In genomic region chr13:20116213-20116612, GRCh38 we compare ENCODE assay signal across 16 cellular contexts. TPM values are rescaled to one million over a fixed set of nuclear protein-coding genes. Genes with fewer than 3 reads are reported as not detected.
"Had no signal": no experiment of that assay in that cellular context is flagged by ENCODE, and none has a peak within 500 bp of the region (broad histone marks: within the 10 kb centered on the region; RNA-seq: fewer than 3 reads in every experiment).

No MANE protein-coding gene starts in this region.

- DNase-seq: activated CD4-positive, alpha-beta T cell treated with anti-CD3 and anti-CD28 coated beads, Interleukin-2, amount 10 ng/mL, durations not matched to agents 24 days and 14 days; activated CD8-positive, alpha-beta memory T cell treated with anti-CD3 and anti-CD28 coated beads for 24 hours; activated naive CD4-positive, alpha-beta T cell treated with anti-CD3 and anti-CD28 coated beads, Interleukin-2, amount 10 ng/mL, durations not matched to agents 7 days and 5 days; adrenal gland; central memory CD4-positive, alpha-beta T cell; effector memory CD4-positive, alpha-beta T cell; hippocampal formation; kidney glomerular epithelial cell; occipital lobe; sigmoid colon; stimulated activated naive CD4-positive, alpha-beta T cell treated with Interleukin-2 at 50 U/mL for 16 hours; T1000 had no signal

- H3K27me3 ChIP-seq: adrenal gland, sigmoid colon had no signal

- H3K36me3 Mint-ChIP-seq: activated naive CD4-positive, alpha-beta T cell treated with anti-CD3 and anti-CD28 coated beads, Interleukin-2, amount 10 ng/mL, durations not matched to agents 7 days and 5 days; mesothelial cell of epicardium; type B pancreatic cell; WTC11 had no signal

- H3K9me3 ChIP-seq: adrenal gland, sigmoid colon had no signal

- H3K9me3 Mint-ChIP-seq: activated CD4-positive, alpha-beta T cell treated with anti-CD3 and anti-CD28 coated beads, Interleukin-2, amount 10 ng/mL, durations not matched to agents 24 days and 14 days; activated naive CD4-positive, alpha-beta T cell treated with anti-CD3 and anti-CD28 coated beads, Interleukin-2, amount 10 ng/mL, durations not matched to agents 7 days and 5 days; mesothelial cell of epicardium; type B pancreatic cell; WTC11 had no signal

- H3K36me3 ChIP-seq: adrenal gland, sigmoid colon had no signal

- H3K4me3 ChIP-seq: adrenal gland, sigmoid colon had no signal

- H3K27ac Mint-ChIP-seq: activated CD4-positive, alpha-beta T cell treated with anti-CD3 and anti-CD28 coated beads, Interleukin-2, amount 10 ng/mL, durations not matched to agents 24 days and 14 days; activated naive CD4-positive, alpha-beta T cell treated with anti-CD3 and anti-CD28 coated beads, Interleukin-2, amount 10 ng/mL, durations not matched to agents 7 days and 5 days; mesothelial cell of epicardium; type B pancreatic cell; WTC11 had no signal

- ATAC-seq: WTC11 had no signal

- H3K27ac ChIP-seq: adrenal gland, epithelial cell of prostate, sigmoid colon had no signal

- H3K4me3 Mint-ChIP-seq: activated CD4-positive, alpha-beta T cell treated with anti-CD3 and anti-CD28 coated beads, Interleukin-2, amount 10 ng/mL, durations not matched to agents 24 days and 14 days; activated naive CD4-positive, alpha-beta T cell treated with anti-CD3 and anti-CD28 coated beads, Interleukin-2, amount 10 ng/mL, durations not matched to agents 7 days and 5 days; mesothelial cell of epicardium; WTC11 had no signal

RNA-seq across cellular contexts. Expression of gene GJA3, which starts 44.6 kb away (rescaled TPM):
- total RNA-seq: activated CD4-positive, alpha-beta T cell treated with anti-CD3 and anti-CD28 coated beads, Interleukin-2, amount 10 ng/mL, durations not matched to agents 24 days and 14 days; adrenal gland; sigmoid colon had no signal
